In the genomic region with DNA sequence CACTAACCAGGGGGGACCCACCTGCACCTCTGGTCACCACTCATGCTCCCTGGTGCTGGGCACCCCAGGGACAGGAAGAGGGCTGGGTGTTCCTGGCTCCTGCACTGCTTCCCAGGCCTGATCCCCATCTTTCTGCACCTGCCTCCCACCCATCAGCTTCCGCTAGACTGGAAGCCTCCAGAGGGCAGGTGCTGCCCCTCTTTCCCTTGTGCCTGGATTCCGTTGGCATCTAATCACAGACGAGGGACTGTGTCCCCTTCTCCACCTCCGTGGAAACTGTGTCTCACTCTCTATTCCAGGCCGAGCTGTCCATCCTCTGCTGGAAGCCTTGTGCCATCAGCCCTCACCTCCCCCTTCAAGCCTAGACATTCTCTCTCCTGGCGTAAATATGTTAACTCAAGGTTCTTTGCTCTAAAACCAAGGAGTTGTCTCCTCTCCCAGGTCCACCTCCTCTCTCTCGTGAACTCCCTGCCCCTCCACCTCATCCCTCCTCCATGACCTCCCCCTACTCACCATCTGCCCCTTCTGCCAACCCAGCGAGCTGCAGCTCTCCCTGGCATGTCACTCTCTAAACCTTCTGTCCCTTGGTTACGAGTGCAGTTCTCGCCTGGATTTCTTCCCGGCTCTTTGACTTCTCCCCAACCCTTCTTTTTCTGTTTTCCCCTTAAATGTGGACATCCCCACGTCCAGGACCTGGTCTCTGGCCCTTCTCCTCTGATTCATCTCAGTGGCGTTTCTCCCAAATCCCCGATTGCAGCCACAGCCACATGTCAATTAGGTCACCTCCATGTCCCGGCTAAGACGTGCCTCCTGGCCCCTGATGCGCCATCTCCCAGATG, we compare ENCODE assay signal across 1 cellular context.
TF ChIP-seq lines count a peak whose summit lies in the region.

No MANE protein-coding gene starts in this region.

TF ChIP-seq in IMR-90, 13 proteins besides CTCF, POLR2A, EP300 and RAD21 (continued from another document):
- TF ChIP-seq, protein P1, sequence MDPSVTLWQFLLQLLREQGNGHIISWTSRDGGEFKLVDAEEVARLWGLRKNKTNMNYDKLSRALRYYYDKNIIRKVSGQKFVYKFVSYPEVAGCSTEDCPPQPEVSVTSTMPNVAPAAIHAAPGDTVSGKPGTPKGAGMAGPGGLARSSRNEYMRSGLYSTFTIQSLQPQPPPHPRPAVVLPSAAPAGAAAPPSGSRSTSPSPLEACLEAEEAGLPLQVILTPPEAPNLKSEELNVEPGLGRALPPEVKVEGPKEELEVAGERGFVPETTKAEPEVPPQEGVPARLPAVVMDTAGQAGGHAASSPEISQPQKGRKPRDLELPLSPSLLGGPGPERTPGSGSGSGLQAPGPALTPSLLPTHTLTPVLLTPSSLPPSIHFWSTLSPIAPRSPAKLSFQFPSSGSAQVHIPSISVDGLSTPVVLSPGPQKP (IDR thresholded peaks at IDR 0.05; ENCODE audit: borderline replicate concordance, low read depth, low read length), result no peak
- TF ChIP-seq CEBPB (IDR thresholded peaks at IDR 0.05; ENCODE audit: low read depth, low read length) (no peak), SMC3 (IDR thresholded peaks at IDR 0.05; ENCODE audit: low read depth, low read length) (no peak), MAFK (IDR thresholded peaks at IDR 0.05; ENCODE audit: low read depth, low read length) (no peak), NFE2L2 (IDR thresholded peaks at IDR 0.05; ENCODE audit: low read depth, low read length) (no peak)
- TF ChIP-seq, protein P2, sequence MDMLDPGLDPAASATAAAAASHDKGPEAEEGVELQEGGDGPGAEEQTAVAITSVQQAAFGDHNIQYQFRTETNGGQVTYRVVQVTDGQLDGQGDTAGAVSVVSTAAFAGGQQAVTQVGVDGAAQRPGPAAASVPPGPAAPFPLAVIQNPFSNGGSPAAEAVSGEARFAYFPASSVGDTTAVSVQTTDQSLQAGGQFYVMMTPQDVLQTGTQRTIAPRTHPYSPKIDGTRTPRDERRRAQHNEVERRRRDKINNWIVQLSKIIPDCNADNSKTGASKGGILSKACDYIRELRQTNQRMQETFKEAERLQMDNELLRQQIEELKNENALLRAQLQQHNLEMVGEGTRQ (IDR thresholded peaks at IDR 0.05; ENCODE audit: low read depth, low read length), result no peak
